Comparison of ENCODE assay signal across 10 cellular contexts in the genomic region with DNA sequence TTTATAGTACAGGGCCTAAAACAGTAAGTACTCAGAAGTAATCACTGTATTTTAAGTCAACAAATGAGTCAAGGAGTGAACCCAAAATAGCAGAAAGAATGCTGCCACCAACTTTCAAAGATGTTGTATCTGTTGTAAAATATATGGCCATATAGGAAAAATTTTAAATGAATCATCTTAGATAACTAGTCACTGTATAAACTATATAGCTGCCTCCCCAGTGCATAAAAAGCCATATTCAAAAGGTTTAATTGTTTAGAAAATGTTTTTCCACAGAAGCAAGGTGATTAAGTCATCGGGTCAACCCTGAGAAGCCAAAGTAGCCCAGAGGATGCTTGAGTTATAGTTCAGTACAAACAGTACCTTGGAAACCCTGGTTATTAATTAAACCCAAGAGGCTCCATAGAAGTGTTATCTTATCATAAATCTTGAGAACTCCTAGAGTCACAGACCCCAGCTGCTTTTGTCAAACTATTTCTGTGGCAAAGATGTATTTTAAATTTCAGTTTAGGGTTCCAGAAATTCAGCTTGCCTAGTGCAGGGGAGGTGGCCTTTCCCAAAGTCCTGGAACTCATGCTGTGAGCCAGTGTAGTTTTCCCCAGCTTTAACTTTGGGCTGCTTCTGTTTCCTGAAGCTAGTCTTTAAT. TPM values are rescaled to one million over a fixed set of nuclear protein-coding genes. Genes with fewer than 3 reads are reported as not detected.
DNase-seq lines count a peak whose midpoint lies in the region; ATAC-seq and TF ChIP-seq lines count a peak whose summit lies in the region.
"Had no signal": no experiment of that assay in that cellular context is flagged by ENCODE, and none has a peak within 500 bp of the region (broad histone marks: within the 10 kb centered on the region; RNA-seq: fewer than 3 reads in every experiment).

No MANE protein-coding gene starts in this region.

- H3K27ac Mint-ChIP-seq in activated CD4-positive, alpha-beta T cell treated with anti-CD3 and anti-CD28 coated beads for 36 hours: no peak overlapping the region

- WGBS in heart left ventricle, 4 donors: 42 to 63% (median 51%) methylated on average over 1 of the region's 1 CpG
- 14 to 30% (median 18%) methylated on average over 1 of the region's 1 CpG for WGBS in psoas muscle, 3 donors

- CTCF ChIA-PET in PC-3 (lab: Charles Lee): interaction anchor here (0.6 kb wide), 1 partner anchor 1222 kb away, joined by 8 read pairs; no protein-coding TSS in a partner anchor
- CTCF ChIA-PET in activated CD4-positive, alpha-beta T cell treated with anti-CD3 and anti-CD28 coated beads for 36 hours (lab: Charles Lee): interaction anchor here (0.6 to 0.8 kb wide), 2 partner anchors 17 to 164 kb away, joined by 4 read pairs; no protein-coding TSS in a partner anchor

- H3K4me1 ChIP-seq in PC-3 (ENCODE audit: insufficient read depth, low read length) (peaks cover 66% of the 10 kb centered on the region), heart left ventricle (peaks cover 0 to 87% (median 62%) of the 10 kb centered on the region in 12 donors), psoas muscle (peaks cover 74% of the 10 kb centered on the region)

- H3K36me3 ChIP-seq in PC-3 (ENCODE audit: low read depth, low read length) (no peaks in the 10 kb centered on the region), heart left ventricle (peaks cover 0 to 18% (median 0%) of the 10 kb centered on the region in 9 donors), psoas muscle (ENCODE audit: insufficient read depth in 1 of 2, low read depth in 1 of 2) (peaks cover 0 to 24% of the 10 kb centered on the region in 2 donors)

- H3K4me3 ChIP-seq in PC-3 (ENCODE audit: low read length): peak overlapping the region; percentile 60
- no peak overlapping the region for H3K4me3 ChIP-seq in heart left ventricle
- H3K4me3 ChIP-seq in psoas muscle: peak overlapping the region; percentile 70

- H3K27me3 ChIP-seq in PC-3 (ENCODE audit: low read length) (no peaks in the 10 kb centered on the region), heart left ventricle (no peaks in the 10 kb centered on the region), psoas muscle (ENCODE audit: insufficient read depth in 3 of 3, low read length in 2 of 3) (no peaks in the 10 kb centered on the region)

- TF ChIP-seq POLR2A in heart left ventricle (IDR thresholded peaks at IDR 0.05): no peak

- H3K27me3 Mint-ChIP-seq in activated CD4-positive, alpha-beta T cell treated with anti-CD3 and anti-CD28 coated beads for 36 hours: no peaks in the 10 kb centered on the region
- H3K27me3 Mint-ChIP-seq: activated CD4-positive, alpha-beta T cell treated with anti-CD3 and anti-CD28 coated beads, Interleukin-2, amount 10 ng/mL, durations not matched to agents 7 days and 5 days had no signal

- peak overlapping the region; percentile 87 for H3K4me2 ChIP-seq in PC-3 (ENCODE audit: low read length)

- ATAC-seq in PC-3: peak; percentile 68
- peak; percentile 28 to 63 (median 44) for ATAC-seq in heart left ventricle
- peak in 2 of 4 donors; percentile 35 to 50 for ATAC-seq in psoas muscle
- ATAC-seq in activated CD4-positive, alpha-beta T cell treated with anti-CD3 and anti-CD28 coated beads for 36 hours: no peak
- ATAC-seq in GM19455 (IDR thresholded peaks at IDR 0.05; ENCODE audit: unreplicated experiment): no peak

- no peaks in the 10 kb centered on the region for H3K9me2 ChIP-seq in PC-3 (replicated peaks; ENCODE audit: low read length)

- H4K20me1 ChIP-seq in PC-3 (ENCODE audit: low read length): no peaks in the 10 kb centered on the region

- H3K4me3 Mint-ChIP-seq in activated CD4-positive, alpha-beta T cell treated with anti-CD3 and anti-CD28 coated beads for 36 hours: no peak overlapping the region
- H3K4me3 Mint-ChIP-seq: activated CD4-positive, alpha-beta T cell treated with anti-CD3 and anti-CD28 coated beads, Interleukin-2, amount 10 ng/mL, durations not matched to agents 7 days and 5 days had no signal

- peak overlapping the region; percentile 85 for H3K9ac ChIP-seq in PC-3 (ENCODE audit: low read length)

- H3K9me3 ChIP-seq in PC-3 (ENCODE audit: low read length) (no peaks in the 10 kb centered on the region), heart left ventricle (no peaks in the 10 kb centered on the region), psoas muscle (no peaks in the 10 kb centered on the region)

- POLR2A ChIA-PET in PC-3 (lab: Charles Lee; ENCODE audit: unreplicated experiment): interaction anchor here (0.6 kb wide), 1 partner anchor 90 kb away, joined by 5 read pairs; no protein-coding TSS in a partner anchor
- POLR2A ChIA-PET in activated CD4-positive, alpha-beta T cell treated with anti-CD3 and anti-CD28 coated beads for 36 hours (lab: Charles Lee): interaction anchor here (0.6 to 1.0 kb wide), 5 partner anchors 10 to 142 kb away, joined by 3 to 5 read pairs (median 3); no protein-coding TSS in a partner anchor

- TF ChIP-seq CTCF in PC-3 (conservative IDR thresholded peaks at IDR 0.05; ENCODE audit: low read depth, low read length): no peak
- no peak for TF ChIP-seq CTCF in heart left ventricle (IDR thresholded peaks at IDR 0.05)
- no peak for TF ChIP-seq CTCF in psoas muscle (IDR thresholded peaks at IDR 0.05)

- BruUV-seq in PC-3 (replicated peaks; lab: Mats Ljungman, UMichigan): TSS peak; percentile 34

- peak; percentile 34 for DNase-seq in DMS79 (lab: John Stamatoyannopoulos, UW)
- peak; percentile 92 for DNase-seq in PC-3
- no peak for DNase-seq in heart left ventricle
- no peak for DNase-seq in psoas muscle
- DNase-seq in HuH-7 (ENCODE audit: low spot score): no peak
- no peak for DNase-seq in activated CD4-positive, alpha-beta T cell treated with anti-CD3 and anti-CD28 coated beads for 36 hours
- DNase-seq in inferior parietal cortex (ENCODE audit: extremely low spot score): no peak
- DNase-seq: activated CD4-positive, alpha-beta T cell treated with anti-CD3 and anti-CD28 coated beads, Interleukin-2, amount 10 ng/mL, durations not matched to agents 7 days and 5 days; NCI-H2107 had no signal

- peaks cover 73% of the 10 kb centered on the region for H3K4me1 Mint-ChIP-seq in activated CD4-positive, alpha-beta T cell treated with anti-CD3 and anti-CD28 coated beads for 36 hours

- H3K9me3 Mint-ChIP-seq in activated CD4-positive, alpha-beta T cell treated with anti-CD3 and anti-CD28 coated beads for 36 hours (ENCODE audit: low read depth): no peaks in the 10 kb centered on the region
- H3K9me3 Mint-ChIP-seq: activated CD4-positive, alpha-beta T cell treated with anti-CD3 and anti-CD28 coated beads, Interleukin-2, amount 10 ng/mL, durations not matched to agents 7 days and 5 days had no signal

- H3F3A ChIP-seq in PC-3 (ENCODE audit: low read length, unreplicated experiment): peaks cover 14% of the 10 kb centered on the region

- peak overlapping the region; percentile 97 for H3K27ac ChIP-seq in PC-3 (ENCODE audit: low read length)
- peak overlapping the region; percentile 20 to 84 (median 34) for H3K27ac ChIP-seq in heart left ventricle
- peak overlapping the region; percentile 94 for H3K27ac ChIP-seq in psoas muscle

- H2AFZ ChIP-seq in PC-3 (ENCODE audit: low read length): no peak overlapping the region

- intact Hi-C loops in PC-3 (cut with micrococcal nuclease) (loop anchor here (1.0 to 10.0 kb wide), 4 partner anchors 23 to 281 kb away; a partner anchor contains a TSS), heart left ventricle (cut with DNase I) (loop anchor here in 2 of 10 donors (5.0 to 10.0 kb wide), 2 partner anchors 41 to 127 kb away; a partner anchor contains a TSS), psoas muscle (cut with DNase I) (loop anchor here (5.0 to 10.0 kb wide), 2 partner anchors 134 to 137 kb away; no protein-coding TSS in a partner anchor)
- intact Hi-C loops in activated CD4-positive, alpha-beta T cell treated with anti-CD3 and anti-CD28 coated beads for 36 hours (cut with DNase I, micrococcal nuclease): loop anchor here (2.0 to 5.0 kb wide), 2 partner anchors 17 to 236 kb away; no protein-coding TSS in a partner anchor

- peaks cover 28% of the 10 kb centered on the region for H3K36me3 Mint-ChIP-seq in activated CD4-positive, alpha-beta T cell treated with anti-CD3 and anti-CD28 coated beads for 36 hours (ENCODE audit: low read depth)

- peaks cover 88% of the 10 kb centered on the region for H3K79me2 ChIP-seq in PC-3 (ENCODE audit: low read length)

RNA-seq across cellular contexts. Expression of a gene that starts 39.2 kb away (rescaled TPM):
- total RNA-seq in PC-3 (2014; rRNA removed) (150 and 161 TPM in 2 replicates), heart left ventricle (100 to 1,000 TPM; 156 to 416 (median 193) TPM), psoas muscle (100 to 1,000 TPM; 179 to 281 (median 242) TPM)
- polyA plus RNA-seq in heart left ventricle (10 to 100 TPM; 46.8 to 64.7 TPM), psoas muscle (100 to 1,000 TPM in 2 of 3 donors, 10 to 100 TPM in 1; 27.4 to 168 (median 108) TPM)
- total RNA-seq in activated CD4-positive, alpha-beta T cell treated with anti-CD3 and anti-CD28 coated beads for 36 hours: 100 to 1,000 TPM; 317 to 481 TPM

Comparison
In these comparisons a context has a peak if more than half of its experiments do, and no peak if none do; other contexts are left out.
1. DNase-seq: peak in DMS79 (single experiment) and PC-3 (single experiment); none in heart left ventricle (0 of 5), psoas muscle (0 of 2), HuH-7 (single experiment), activated CD4-positive, alpha-beta T cell treated with anti-CD3 and anti-CD28 coated beads for 36 hours (single experiment) and inferior parietal cortex (single experiment).
2. ATAC-seq: peak in PC-3 (single experiment) and heart left ventricle (4 of 4); none in activated CD4-positive, alpha-beta T cell treated with anti-CD3 and anti-CD28 coated beads for 36 hours (single experiment) and GM19455 (single experiment).
3. H3K27ac ChIP-seq: peak in every context shown above with its lines; median percentile 97 in PC-3; 94 in psoas muscle; 34 in heart left ventricle.
4. H3K4me3 ChIP-seq: peak in PC-3 (single experiment) and psoas muscle (single experiment); none in heart left ventricle (0 of 12).